Comparison of ENCODE assay signal across 1 cellular context in the genomic region with DNA sequence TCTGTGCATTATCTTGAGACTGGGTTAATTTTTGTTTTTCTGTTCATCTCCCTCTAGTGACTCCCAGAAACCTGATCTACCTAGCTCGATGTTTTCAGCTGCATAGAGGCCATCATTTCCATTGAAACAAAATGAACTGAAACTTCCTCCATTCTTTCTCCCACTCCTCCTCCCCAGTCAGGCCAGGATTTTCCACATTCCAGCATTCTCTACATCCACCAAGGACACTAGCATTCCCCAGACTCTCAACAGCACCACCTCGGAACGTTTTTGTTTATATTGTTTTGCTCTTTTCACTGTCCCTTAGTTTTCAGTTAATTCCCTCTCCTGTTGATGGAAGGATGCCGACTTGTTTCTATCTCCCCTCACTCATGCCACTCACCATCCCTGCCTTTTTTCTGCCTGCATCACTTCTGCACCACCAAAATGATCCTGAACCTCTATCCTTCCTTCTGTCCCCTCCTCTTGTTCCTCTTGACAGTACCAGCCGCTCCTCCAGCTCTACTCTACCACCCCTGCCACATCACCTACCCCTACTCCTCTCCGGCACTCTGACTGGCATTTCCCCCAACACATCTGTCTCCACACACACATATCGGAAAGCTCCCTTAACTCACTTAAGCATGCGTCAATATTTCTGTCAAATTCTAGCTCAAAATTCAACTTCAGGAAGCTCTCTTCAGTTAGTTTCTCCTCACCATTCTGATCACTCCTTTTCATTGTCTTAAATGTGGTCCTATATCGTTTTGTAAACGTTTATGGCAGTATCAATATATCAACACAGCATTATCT.
A peak's percentile ranks its signal among the peaks of the same experiment; 100 is the strongest.
TF ChIP-seq lines count a peak whose summit lies in the region.

No MANE protein-coding gene starts in this region.

TF ChIP-seq in K562, 482 proteins besides CTCF, POLR2A, EP300 and RAD21:
- TF ChIP-seq KDM4B (IDR thresholded peaks at IDR 0.05; ENCODE audit: borderline replicate concordance in 2 of 2, low read depth in 1 of 2) (no peak), CBX2 (IDR thresholded peaks at IDR 0.05; ENCODE audit: insufficient read depth, low read length, poor library complexity, severe bottlenecking) (peak; percentile 25)
